24 cellular contexts compared by ENCODE assay signal in the genomic region with DNA sequence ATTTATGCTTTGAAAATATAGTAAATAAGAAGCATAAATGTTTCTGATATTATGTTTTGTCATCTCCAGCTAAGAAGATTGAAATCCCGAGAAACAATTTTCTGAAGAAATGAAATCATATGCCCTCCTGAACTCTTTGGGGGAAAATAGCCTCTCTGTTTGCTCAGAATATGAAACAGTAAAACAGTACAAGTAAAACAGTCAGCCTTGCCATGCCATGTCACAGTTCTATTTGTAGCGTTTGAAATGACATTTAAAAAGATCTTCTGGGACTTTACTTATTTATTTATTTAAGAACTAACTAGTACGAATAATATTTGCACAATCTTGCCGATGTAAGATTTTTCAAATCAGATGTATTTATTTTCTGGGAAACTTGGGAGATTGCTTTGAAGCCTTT.
"Had no signal": no experiment of that assay in that cellular context is flagged by ENCODE, and none has a peak within 500 bp of the region (broad histone marks: within the 10 kb centered on the region; RNA-seq: fewer than 3 reads in every experiment).

No MANE protein-coding gene starts in this region.

- ATAC-seq: naive thymus-derived CD4-positive, alpha-beta T cell; natural killer cell; right lobe of liver; stimulated activated effector memory CD8-positive, alpha-beta T cell treated with anti-CD3 and anti-CD28 coated beads, Interleukin-12 subunit alpha, Interleukin-12 subunit beta, amount 100 ng/mL, for 72 hours; upper lobe of right lung had no signal

- H3K9ac ChIP-seq: neural progenitor cell, parathyroid adenoma had no signal

- H3K36me3 ChIP-seq: neural progenitor cell, ovary, right atrium auricular region, right lobe of liver, sigmoid colon, stomach, tibial artery, transverse colon, upper lobe of right lung, uterus had no signal

- H3K27me3 ChIP-seq: neural progenitor cell, ovary, right atrium auricular region, right lobe of liver, sigmoid colon, stomach, tibial artery, transverse colon, upper lobe of right lung, uterus had no signal

- H3K9me3 ChIP-seq: ovary, right atrium auricular region, right lobe of liver, sigmoid colon, stomach, tibial artery, transverse colon, upper lobe of right lung, uterus had no signal

- H3K4me1 ChIP-seq: neural progenitor cell, parathyroid adenoma, right atrium auricular region, right lobe of liver, sigmoid colon, stomach, transverse colon, upper lobe of right lung, uterus had no signal

- DNase-seq: naive thymus-derived CD4-positive, alpha-beta T cell; natural killer cell; occipital lobe; ovary; posterior cingulate gyrus; retina; right lobe of liver; sigmoid colon; small intestine; stimulated activated CD4-positive, alpha-beta T cell treated with anti-CD3 and anti-CD28 coated beads, Interleukin-15, amount 100 ng/mL, for 24 hours; stimulated activated CD4-positive, alpha-beta T cell treated with anti-CD3 and anti-CD28 coated beads, Interleukin-2, amount 100 ng/mL, for 24 hours; stimulated activated CD4-positive, alpha-beta T cell treated with anti-CD3 and anti-CD28 coated beads, Interleukin-2, amount 100 ng/mL, for 48 hours; stimulated activated CD4-positive, alpha-beta T cell treated with anti-CD3 and anti-CD28 coated beads, Interleukin-4, amount 100 ng/mL, for 24 hours; stimulated activated naive B cell treated with anti-CD40 and anti-IgM and Interleukin-4, amounts not matched to agents 10 μg/mL and 1 μg/mL and 100 μg/mL, for 72 hours; stimulated activated naive CD4-positive, alpha-beta T cell treated with Interleukin-2 at 50 U/mL for 16 hours; stomach; tibial artery; transverse colon; upper lobe of right lung; uterus had no signal

- H3K79me2 ChIP-seq: parathyroid adenoma had no signal

- H2AFZ ChIP-seq: neural progenitor cell, parathyroid adenoma had no signal

- H3K4me2 ChIP-seq: neural progenitor cell had no signal

- H3K27ac ChIP-seq: neural progenitor cell, ovary, parathyroid adenoma, right atrium auricular region, right lobe of liver, sigmoid colon, stomach, transverse colon, upper lobe of right lung, uterus had no signal

- H3K4me3 ChIP-seq: neural progenitor cell, ovary, right atrium auricular region, right lobe of liver, sigmoid colon, stomach, tibial artery, transverse colon, upper lobe of right lung, uterus had no signal
